Comparison of ENCODE assay signal across 8 cellular contexts in genomic region chr6:137904822-137905617, GRCh38. TPM values are rescaled to one million over a fixed set of nuclear protein-coding genes. Genes with fewer than 3 reads are reported as not detected.
A peak's percentile ranks its signal among the peaks of the same experiment; 100 is the strongest.
DNase-seq lines count a peak whose midpoint lies in the region; ATAC-seq and TF ChIP-seq lines count a peak whose summit lies in the region.

No MANE protein-coding gene starts in this region.

- no peak overlapping the region for H3K27ac ChIP-seq in A673 (ENCODE audit: low read depth, low read length, poor library complexity, severe bottlenecking)
- H3K27ac ChIP-seq in vagina: no peak overlapping the region

- intact Hi-C loops in A673 (cut with micrococcal nuclease; ENCODE audit: unreplicated experiment): no loop called here
- intact Hi-C loops in vagina (cut with DNase I): no loop called here

- H3K27me3 ChIP-seq in A673 (replicated peaks; ENCODE audit: insufficient read depth, low read depth, low read length, poor library complexity) (peaks cover 9% of the 10 kb centered on the region), vagina (no peaks in the 10 kb centered on the region)

- CTCF ChIA-PET in A673 (lab: Charles Lee): no interaction called here

- H3K4me3 ChIP-seq in epithelial cell of esophagus (ENCODE audit: low read length) (no peak overlapping the region), A673 (ENCODE audit: low read depth, low read length, poor library complexity, severe bottlenecking) (no peak overlapping the region), vagina (no peak overlapping the region)

- ATAC-seq in GM18502 (IDR thresholded peaks at IDR 0.05; ENCODE audit: poor library complexity, unreplicated experiment) (peak; percentile 47), HG02852 (IDR thresholded peaks at IDR 0.05; ENCODE audit: unreplicated experiment) (peak; percentile 58)

- H3K9me3 ChIP-seq in A673 (ENCODE audit: low read depth, low read length, poor library complexity, severe bottlenecking) (no peaks in the 10 kb centered on the region), vagina (no peaks in the 10 kb centered on the region)

- peak; percentile 61 for DNase-seq in activated CD4-positive, CD25-positive, alpha-beta regulatory T cell treated with anti-CD3 and anti-CD28 coated beads, Interleukin-2, amount 50 U/mL, for 16 hours (ENCODE audit: low read depth, low spot score)
- peak; percentile 58 for DNase-seq in epithelial cell of esophagus (ENCODE audit: low read depth)
- DNase-seq in stimulated activated CD8-positive, alpha-beta memory T cell treated with anti-CD3 and anti-CD28 coated beads, Interleukin-15, amount 100 ng/mL, for 48 hours (ENCODE audit: low read depth in 2 of 2): peak; percentile 82 to 84
- DNase-seq in A673 (ENCODE audit: low spot score): no peak
- DNase-seq in vagina (ENCODE audit: extremely low spot score in 2 of 2): no peak
- no peak for DNase-seq in DMS153 treated with DMSO at 0.1 percent for 48 hours (lab: John Stamatoyannopoulos, UW; ENCODE audit: unreplicated experiment)

- no TSS peak for BruUV-seq in A673 (replicated peaks; lab: Mats Ljungman, UMichigan)

- TF ChIP-seq CTCF in epithelial cell of esophagus (IDR thresholded peaks at IDR 0.05; ENCODE audit: insufficient read depth, low read depth, low read length, missing control alignments): no peak
- TF ChIP-seq CTCF in A673 (conservative IDR thresholded peaks at IDR 0.05; ENCODE audit: low read depth, low read length): no peak
- TF ChIP-seq CTCF in vagina (IDR thresholded peaks at IDR 0.05): no peak

- POLR2A ChIA-PET in A673 (lab: Charles Lee; ENCODE audit: low non-redundant PET): no interaction called here

- no peaks in the 10 kb centered on the region for H3K36me3 ChIP-seq in A673 (ENCODE audit: insufficient read depth, low read length, poor library complexity, severe bottlenecking)
- no peaks in the 10 kb centered on the region for H3K36me3 ChIP-seq in vagina

- TF ChIP-seq POLR2A in vagina (IDR thresholded peaks at IDR 0.05): no peak

- no peaks in the 10 kb centered on the region for H3K4me1 ChIP-seq in A673 (ENCODE audit: insufficient read depth, low read length, poor library complexity, severe bottlenecking)
- H3K4me1 ChIP-seq in vagina: no peaks in the 10 kb centered on the region

RNA-seq across cellular contexts. Expression of gene TNFAIP3, which starts 38.0 kb away (rescaled TPM):
- total RNA-seq in A673 (2021) (6.2 and 12.7 TPM in 2 replicates), vagina (28.5 TPM)

Comparison
In these comparisons a context has a peak if more than half of its experiments do, and no peak if none do; other contexts are left out.
1. DNase-seq: peak in activated CD4-positive, CD25-positive, alpha-beta regulatory T cell treated with anti-CD3 and anti-CD28 coated beads, Interleukin-2, amount 50 U/mL, for 16 hours (single experiment), epithelial cell of esophagus (single experiment) and stimulated activated CD8-positive, alpha-beta memory T cell treated with anti-CD3 and anti-CD28 coated beads, Interleukin-15, amount 100 ng/mL, for 48 hours (2 of 2); none in A673 (single experiment), vagina (0 of 2) and DMS153 treated with DMSO at 0.1 percent for 48 hours (single experiment).